Comparison of ENCODE assay signal across 8 cellular contexts in genomic region chr9:120875954-120876841, GRCh38. TPM values are rescaled to one million over a fixed set of nuclear protein-coding genes. Genes with fewer than 3 reads are reported as not detected.
DNase-seq lines count a peak whose midpoint lies in the region; ATAC-seq and TF ChIP-seq lines count a peak whose summit lies in the region.

No MANE protein-coding gene starts in this region.

- peak overlapping the region; percentile 47 for H3K27ac Mint-ChIP-seq in neural crest cell (ENCODE audit: unreplicated experiment)

- WGBS in stomach, 5 donors, result 1 to 6% (median 2%) methylated on average over 36 to 65 of the region's 65 CpGs

- peaks cover 3 to 34% (median 20%) of the 10 kb centered on the region in 4 donors for H3K36me3 ChIP-seq in stomach

- TF ChIP-seq EP300 in stomach (IDR thresholded peaks at IDR 0.05), result no peak

- intact Hi-C loops in stomach (cut with DNase I; ENCODE audit: low total_unique reads), result loop anchor here (10.0 kb wide), 1 partner anchor 49 kb away; the partner anchor contains the start of gene TRAF1

- no peaks in the 10 kb centered on the region for H3K27me3 ChIP-seq in stomach

- H3K36me3 Mint-ChIP-seq in neural crest cell (ENCODE audit: low read depth), result peaks cover 12% of the 10 kb centered on the region

- no peaks in the 10 kb centered on the region for H3K9me3 ChIP-seq in stomach

- H3K4me1 Mint-ChIP-seq in neural crest cell, result peaks cover 42% of the 10 kb centered on the region

- no peaks in the 10 kb centered on the region for H3K9me3 Mint-ChIP-seq in neural crest cell

- ATAC-seq in GM21717 (IDR thresholded peaks at IDR 0.05; ENCODE audit: unreplicated experiment), result peak; percentile 52

- peak overlapping the region; percentile 99 for H3K4me3 ChIP-seq in Jurkat, Clone E6-1 (ENCODE audit: low read length)
- H3K4me3 ChIP-seq in stomach, result peak overlapping the region; percentile 73 to 93 (median 80)

- peak; percentile 81 for DNase-seq in DMS79 treated with DMSO at 0.1 percent for 48 hours (lab: John Stamatoyannopoulos, UW)
- peak; percentile 87 for DNase-seq in Jurkat, Clone E6-1 (ENCODE audit: low read depth, low spot score)
- DNase-seq in RPMI8226, result peak; percentile 97
- DNase-seq in activated T-helper 9 cell treated with anti-CD3 and anti-CD28 coated beads, Interleukin-2, amount 50 U/mL, for 16 hours (ENCODE audit: low read depth), result peak; percentile 77
- peak; percentile 85 for DNase-seq in fibroblast of the conjunctiva (ENCODE audit: low read depth)
- DNase-seq in neural crest cell (ENCODE audit: low read depth, low spot score), result peak; percentile 61
- DNase-seq in stomach, result peak; percentile 79

- TF ChIP-seq CTCF in neural crest cell (conservative IDR thresholded peaks at IDR 0.05), result no peak
- peak in 1 of 7 experiments; percentile 11 for TF ChIP-seq CTCF in stomach (IDR thresholded peaks at IDR 0.05)

- peak overlapping the region; percentile 90 for H3K4me3 Mint-ChIP-seq in neural crest cell

- peaks cover 4 to 36% (median 26%) of the 10 kb centered on the region in 4 donors for H3K4me1 ChIP-seq in stomach

- H3K27me3 Mint-ChIP-seq in neural crest cell (ENCODE audit: low read depth), result peaks cover 2% of the 10 kb centered on the region

- peak overlapping the region; percentile 90 to 98 (median 97) for H3K27ac ChIP-seq in stomach

- no peak for TF ChIP-seq POLR2A in stomach (IDR thresholded peaks at IDR 0.05)

RNA-seq across cellular contexts. Expression of gene PHF19, which starts 0.8 kb away (rescaled TPM):
- polyA plus RNA-seq in Jurkat, Clone E6-1 (2012; ENCODE audit: insufficient read depth, insufficient read length), result 108 TPM
- 100.0 and 110 TPM in 2 replicates for total RNA-seq in neural crest cell
- 100 to 1,000 TPM in 1 of 5 donors, 10 to 100 TPM in 4; 13.3 to 251 (median 26.8) TPM for total RNA-seq in stomach
- 10 to 100 TPM; 10.7 to 28.3 (median 27.6) TPM for polyA plus RNA-seq in stomach

RNA-seq across cellular contexts. Expression of gene PSMD5, which starts 33.5 kb away (rescaled TPM):
- polyA plus RNA-seq in Jurkat, Clone E6-1 (2012; ENCODE audit: insufficient read depth, insufficient read length), result 23.6 TPM
- 54.3 and 54.5 TPM in 2 replicates for total RNA-seq in neural crest cell
- total RNA-seq in stomach, result 10 to 100 TPM; 18.8 to 39.1 (median 28.4) TPM
- 10 to 100 TPM; 14.8 to 18.5 (median 15.7) TPM for polyA plus RNA-seq in stomach

RNA-seq across cellular contexts. Expression of gene TRAF1, which starts 50.4 kb away (rescaled TPM):
- polyA plus RNA-seq in Jurkat, Clone E6-1 (2012; ENCODE audit: insufficient read depth, insufficient read length), result 3.0 TPM
- total RNA-seq in neural crest cell (3.5 and 3.8 TPM in 2 replicates), stomach (10 to 100 TPM in 1 of 5 donors, 1 to 10 TPM in 3, under 1 TPM in 1; 0.58 to 10.3 (median 2.8) TPM)
- polyA plus RNA-seq in stomach, result 1 to 10 TPM; 2.3 to 6.8 (median 3.7) TPM

Comparison
In these comparisons a context has a peak if more than half of its experiments do, and no peak if none do; other contexts are left out.
1. Peak in every context shown above with its lines: DNase-seq, ATAC-seq, H3K4me3 ChIP-seq and H3K27ac ChIP-seq.